8 cellular contexts compared by ENCODE assay signal in genomic region chr2:99141110-99142108, GRCh38. TPM values are rescaled to one million over a fixed set of nuclear protein-coding genes. Genes with fewer than 3 reads are reported as not detected.
A peak's percentile ranks its signal among the peaks of the same experiment; 100 is the strongest.
DNase-seq lines count a peak whose midpoint lies in the region; ATAC-seq, FAIRE-seq and TF ChIP-seq lines count a peak whose summit lies in the region.

Gene C2orf15, plus strand, starts transcription at chr2:99141707. Its CDS starts 8,852 bp downstream, at chr2:99150559.

- no peaks in the 10 kb centered on the region for H3K36me3 ChIP-seq in kidney (ENCODE audit: control insufficient read depth in 1 of 2, insufficient read depth in 2 of 2, low read length in 2 of 2)

- peak within 1 kb of the TSS; percentile 92 to 95 for H3K27ac ChIP-seq in kidney (ENCODE audit: low read depth in 2 of 2, low read length in 2 of 2)

- DNase-seq in AG20443 (ENCODE audit: low spot score), result peak; percentile 91
- DNase-seq in GM19238 (ENCODE audit: insufficient read length, low spot score), result peak; percentile 66
- DNase-seq in NCI-H446 treated with DMSO at 0.1 percent for 48 hours (lab: John Stamatoyannopoulos, UW), result peak; percentile 66
- peak; percentile 96 for DNase-seq in activated CD4-positive, CD25-positive, alpha-beta regulatory T cell treated with anti-CD3 and anti-CD28 coated beads, Interleukin-2, amount 50 U/mL, for 72 hours
- DNase-seq in cerebellar nuclear complex (lab: John Stamatoyannopoulos, UW), result peak; percentile 84 to 95
- peak; percentile 98 for DNase-seq in kidney
- peak; percentile 93 to 95 for DNase-seq in stimulated activated CD4-positive, alpha-beta T cell treated with anti-CD3 and anti-CD28 coated beads, Interleukin-15, amount 100 ng/mL, for 1 hour (ENCODE audit: low read depth in 1 of 2, low spot score in 1 of 2)

- H3K4me3 ChIP-seq in kidney (ENCODE audit: low read length in 2 of 2), result peak within 1 kb of the TSS; percentile 79 to 82

- intact Hi-C loops in kidney (cut with DNase I), result no loop called here

- no peak for FAIRE-seq in kidney (lab: Jason Lieb, UNC)

- peak; percentile 91 for ATAC-seq in HG03432 (IDR thresholded peaks at IDR 0.05; ENCODE audit: unreplicated experiment)

- no peak for TF ChIP-seq CTCF in kidney (IDR thresholded peaks at IDR 0.05; ENCODE audit: borderline replicate concordance, extremely low read depth, insufficient read depth)

- peak within 1 kb of the TSS; percentile 39 to 81 for H3K9ac ChIP-seq in kidney (ENCODE audit: low read length in 2 of 2)

- H3K4me1 ChIP-seq in kidney (ENCODE audit: control insufficient read depth in 1 of 2, insufficient read depth in 1 of 2, low read depth in 1 of 2, low read length in 2 of 2), result peaks cover 0 to 5% of the 10 kb centered on the region in 2 donors

- H3K9me3 ChIP-seq in kidney (ENCODE audit: control insufficient read depth in 1 of 2, low read length in 2 of 2), result no peaks in the 10 kb centered on the region

RNA-seq across cellular contexts. Expression of gene C2orf15, which starts in this region (rescaled TPM):
- total RNA-seq in kidney, result 6.3 TPM
- 6.6 TPM for polyA plus RNA-seq in kidney (ENCODE audit: insufficient read depth, low read depth, low replicate concordance)

Comparison
In these comparisons a context has a peak if more than half of its experiments do, and no peak if none do; other contexts are left out.
1. Peak in every context shown above with its lines: DNase-seq, ATAC-seq, H3K4me3 ChIP-seq and H3K27ac ChIP-seq.